Comparison of ENCODE assay signal across 8 cellular contexts in the genomic region with DNA sequence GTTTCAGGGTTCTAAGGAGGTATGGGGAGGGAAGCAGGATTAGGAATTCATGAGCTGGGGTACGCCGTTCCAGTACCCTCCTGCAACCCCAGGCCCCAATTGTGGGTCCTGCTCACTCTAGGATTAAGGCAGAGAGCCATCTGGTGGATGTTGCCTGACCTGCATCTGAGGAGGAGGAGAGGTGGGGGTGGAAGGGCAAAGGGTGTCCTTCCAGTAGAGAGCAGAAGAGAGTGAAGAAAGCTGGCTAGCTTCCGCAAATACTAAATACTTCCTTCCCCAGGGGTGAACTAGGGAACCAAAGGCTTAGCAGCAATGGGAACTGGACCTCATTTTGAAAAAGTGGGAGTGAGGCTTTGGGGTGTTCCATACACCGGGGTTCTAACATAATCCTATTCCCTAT. TPM values are rescaled to one million over a fixed set of nuclear protein-coding genes. Genes with fewer than 3 reads are reported as not detected.
DNase-seq lines count a peak whose midpoint lies in the region; ATAC-seq and TF ChIP-seq lines count a peak whose summit lies in the region.

No MANE protein-coding gene starts in this region.

- peaks cover 4% of the 10 kb centered on the region; the same call in 1 of the 2 replicates for H3F3A ChIP-seq in DOHH2 (ENCODE audit: control insufficient read depth, insufficient read depth)

- H3K27me3 ChIP-seq in DOHH2 (ENCODE audit: control insufficient read depth, low read length): no peaks in the 10 kb centered on the region
- H3K27me3 ChIP-seq in HL-60 (ENCODE audit: insufficient read depth, poor library complexity, severe bottlenecking): no peaks in the 10 kb centered on the region

- intact Hi-C loops in activated T-helper 2 cell treated with anti-CD3 and anti-CD28 coated beads, Interferon-gamma antibody, Interleukin-2, Interleukin-4, amounts not matched to agents 10 μg/mL and 5 μg/mL and 100 μg/mL, durations not matched to agents 14 hours and 24 hours and 36 hours (cut with micrococcal nuclease): loop anchor here (1.0 kb wide), 1 partner anchor 66 kb away; no protein-coding TSS in a partner anchor

- H3K27ac ChIP-seq in DOHH2 (ENCODE audit: low read depth, low read length): 0 out of 2 replicates have a peak overlapping the region, but pooled peaks have one; percentile 17
- H3K27ac ChIP-seq in HL-60 (replicated peaks): peak overlapping the region; percentile 47

- H3K9me3 Mint-ChIP-seq in activated T-helper 2 cell treated with anti-CD3 and anti-CD28 coated beads, Interferon-gamma antibody, Interleukin-2, Interleukin-4, amounts not matched to agents 10 μg/mL and 5 μg/mL and 100 μg/mL, durations not matched to agents 14 hours and 24 hours and 36 hours: no peaks in the 10 kb centered on the region
- H3K9me3 Mint-ChIP-seq in type B pancreatic cell: no peaks in the 10 kb centered on the region

- H3K36me3 Mint-ChIP-seq in activated T-helper 2 cell treated with anti-CD3 and anti-CD28 coated beads, Interferon-gamma antibody, Interleukin-2, Interleukin-4, amounts not matched to agents 10 μg/mL and 5 μg/mL and 100 μg/mL, durations not matched to agents 14 hours and 24 hours and 36 hours (ENCODE audit: low read depth): peaks cover 34% of the 10 kb centered on the region
- peaks cover 4% of the 10 kb centered on the region for H3K36me3 Mint-ChIP-seq in type B pancreatic cell

- peaks cover 20% of the 10 kb centered on the region for H3K4me1 Mint-ChIP-seq in activated T-helper 2 cell treated with anti-CD3 and anti-CD28 coated beads, Interferon-gamma antibody, Interleukin-2, Interleukin-4, amounts not matched to agents 10 μg/mL and 5 μg/mL and 100 μg/mL, durations not matched to agents 14 hours and 24 hours and 36 hours (ENCODE audit: low read depth)
- no peaks in the 10 kb centered on the region for H3K4me1 Mint-ChIP-seq in type B pancreatic cell (ENCODE audit: unreplicated experiment)

- DNase-seq in HL-60 (ENCODE audit: low read depth in 1 of 2, low spot score in 1 of 2) (peak; percentile 61 to 93), RPMI8226 (peak; percentile 79), fibroblast of the aortic adventitia (ENCODE audit: low read depth) (peak; percentile 70), nucleus accumbens (lab: John Stamatoyannopoulos, UW) (peak in 52 of 56 donors; percentile 10 to 85 (median 46)), type B pancreatic cell (ENCODE audit: extremely low spot score, unreplicated experiment) (no peak)
- DNase-seq in activated T-helper 2 cell treated with anti-CD3 and anti-CD28 coated beads, Interferon-gamma antibody, Interleukin-2, Interleukin-4, amounts not matched to agents 10 μg/mL and 5 μg/mL and 100 μg/mL, durations not matched to agents 14 hours and 24 hours and 36 hours (ENCODE audit: low spot score): peak; percentile 53

- H3K4me1 ChIP-seq in DOHH2 (ENCODE audit: control insufficient read depth, low read length): peaks cover 14% of the 10 kb centered on the region

- H3K36me3 ChIP-seq in DOHH2 (ENCODE audit: control insufficient read depth, low read length): peaks cover 28% of the 10 kb centered on the region

- H3K9me2 ChIP-seq in DOHH2 (replicated peaks; ENCODE audit: control insufficient read depth, low read length): no peaks in the 10 kb centered on the region

- no peaks in the 10 kb centered on the region for H3K27me3 Mint-ChIP-seq in activated T-helper 2 cell treated with anti-CD3 and anti-CD28 coated beads, Interferon-gamma antibody, Interleukin-2, Interleukin-4, amounts not matched to agents 10 μg/mL and 5 μg/mL and 100 μg/mL, durations not matched to agents 14 hours and 24 hours and 36 hours (ENCODE audit: low read depth)
- no peaks in the 10 kb centered on the region for H3K27me3 Mint-ChIP-seq in type B pancreatic cell

- no peaks in the 10 kb centered on the region for H4K20me1 ChIP-seq in DOHH2 (ENCODE audit: control insufficient read depth, insufficient read depth, low read depth, low read length)

- no peak for ATAC-seq in GM18867 (IDR thresholded peaks at IDR 0.05; ENCODE audit: unreplicated experiment)

- no peak overlapping the region for H3K4me3 Mint-ChIP-seq in activated T-helper 2 cell treated with anti-CD3 and anti-CD28 coated beads, Interferon-gamma antibody, Interleukin-2, Interleukin-4, amounts not matched to agents 10 μg/mL and 5 μg/mL and 100 μg/mL, durations not matched to agents 14 hours and 24 hours and 36 hours (ENCODE audit: low read depth)
- H3K4me3 Mint-ChIP-seq in type B pancreatic cell: no peak overlapping the region

- H3K27ac Mint-ChIP-seq in activated T-helper 2 cell treated with anti-CD3 and anti-CD28 coated beads, Interferon-gamma antibody, Interleukin-2, Interleukin-4, amounts not matched to agents 10 μg/mL and 5 μg/mL and 100 μg/mL, durations not matched to agents 14 hours and 24 hours and 36 hours: peak overlapping the region; percentile 58
- H3K27ac Mint-ChIP-seq in type B pancreatic cell: peak overlapping the region; percentile 17

- H3K4me2 ChIP-seq in DOHH2 (ENCODE audit: low read length): peak overlapping the region; percentile 9; the same call in 1 of the 2 replicates

- H3K4me3 ChIP-seq in DOHH2 (ENCODE audit: low read length): no peak overlapping the region
- no peak overlapping the region for H3K4me3 ChIP-seq in HL-60 (replicated peaks; ENCODE audit: insufficient read depth, low read length)
- no peak overlapping the region for H3K4me3 ChIP-seq in fibroblast of the aortic adventitia (ENCODE audit: low read depth, low read length)

- H3K9me3 ChIP-seq in DOHH2 (ENCODE audit: control insufficient read depth, insufficient read depth, low read length): no peaks in the 10 kb centered on the region

- peak; percentile 99 for TF ChIP-seq CTCF in DOHH2 (IDR thresholded peaks at IDR 0.05; ENCODE audit: low read depth, low read length, poor library complexity, severe bottlenecking)
- TF ChIP-seq CTCF in HL-60 (IDR thresholded peaks at IDR 0.05; ENCODE audit: insufficient read depth, low read length): peak; percentile 97
- peak; percentile 86 for TF ChIP-seq CTCF in fibroblast of the aortic adventitia (IDR thresholded peaks at IDR 0.05; ENCODE audit: insufficient read depth, low read length)
- peak; percentile 84 for TF ChIP-seq CTCF in type B pancreatic cell (conservative IDR thresholded peaks at IDR 0.05)

- peaks cover 3% of the 10 kb centered on the region; the same call in 1 of the 2 replicates for H3K79me2 ChIP-seq in DOHH2 (ENCODE audit: control insufficient read depth, low read length)

RNA-seq across cellular contexts. Expression of gene LRRC51, which starts 10.6 kb away (rescaled TPM):
- total RNA-seq in activated T-helper 2 cell treated with anti-CD3 and anti-CD28 coated beads, Interferon-gamma antibody, Interleukin-2, Interleukin-4, amounts not matched to agents 10 μg/mL and 5 μg/mL and 100 μg/mL, durations not matched to agents 14 hours and 24 hours and 36 hours: 7.9 and 9.2 TPM in 2 replicates
- total RNA-seq in fibroblast of the aortic adventitia (ENCODE audit: low replicate concordance): 0.98 and 8.9 TPM in 2 replicates
- total RNA-seq in type B pancreatic cell (ENCODE audit: low replicate concordance): 7.9 and 14.7 TPM in 2 replicates

RNA-seq across cellular contexts. Expression of gene NUMA1, which starts 10.9 kb away (rescaled TPM):
- total RNA-seq in activated T-helper 2 cell treated with anti-CD3 and anti-CD28 coated beads, Interferon-gamma antibody, Interleukin-2, Interleukin-4, amounts not matched to agents 10 μg/mL and 5 μg/mL and 100 μg/mL, durations not matched to agents 14 hours and 24 hours and 36 hours: 162 and 174 TPM in 2 replicates
- total RNA-seq in fibroblast of the aortic adventitia (ENCODE audit: low replicate concordance) (134 and 196 TPM in 2 replicates), type B pancreatic cell (ENCODE audit: low replicate concordance) (183 and 225 TPM in 2 replicates)

RNA-seq across cellular contexts. Expression of gene LAMTOR1, which starts 11.8 kb away (rescaled TPM):
- total RNA-seq in activated T-helper 2 cell treated with anti-CD3 and anti-CD28 coated beads, Interferon-gamma antibody, Interleukin-2, Interleukin-4, amounts not matched to agents 10 μg/mL and 5 μg/mL and 100 μg/mL, durations not matched to agents 14 hours and 24 hours and 36 hours: 95.1 and 100 TPM in 2 replicates
- total RNA-seq in fibroblast of the aortic adventitia (ENCODE audit: low replicate concordance): 99.0 and 220 TPM in 2 replicates
- total RNA-seq in type B pancreatic cell (ENCODE audit: low replicate concordance): 73.0 and 93.8 TPM in 2 replicates

RNA-seq across cellular contexts. Expression of gene TOMT, which starts 14.4 kb away (rescaled TPM):
- 0.18 TPM in 1 of 2 replicates, not detected in the other for total RNA-seq in activated T-helper 2 cell treated with anti-CD3 and anti-CD28 coated beads, Interferon-gamma antibody, Interleukin-2, Interleukin-4, amounts not matched to agents 10 μg/mL and 5 μg/mL and 100 μg/mL, durations not matched to agents 14 hours and 24 hours and 36 hours
- not detected in 2 replicates for total RNA-seq in fibroblast of the aortic adventitia (ENCODE audit: low replicate concordance)
- total RNA-seq in type B pancreatic cell (ENCODE audit: low replicate concordance): not detected in 2 replicates

RNA-seq across cellular contexts. Expression of gene ANAPC15, which starts 21.2 kb away (rescaled TPM):
- 61.6 and 67.9 TPM in 2 replicates for total RNA-seq in activated T-helper 2 cell treated with anti-CD3 and anti-CD28 coated beads, Interferon-gamma antibody, Interleukin-2, Interleukin-4, amounts not matched to agents 10 μg/mL and 5 μg/mL and 100 μg/mL, durations not matched to agents 14 hours and 24 hours and 36 hours
- total RNA-seq in fibroblast of the aortic adventitia (ENCODE audit: low replicate concordance) (24.5 and 49.5 TPM in 2 replicates), type B pancreatic cell (ENCODE audit: low replicate concordance) (45.5 and 47.9 TPM in 2 replicates)
